Comparison of ENCODE assay signal across 28 cellular contexts in genomic region chr2:135557533-135557932, GRCh38. TPM values are rescaled to one million over a fixed set of nuclear protein-coding genes. Genes with fewer than 3 reads are reported as not detected.
A peak's percentile ranks its signal among the peaks of the same experiment; 100 is the strongest.
DNase-seq lines count a peak whose midpoint lies in the region; ATAC-seq, FAIRE-seq and TF ChIP-seq lines count a peak whose summit lies in the region.
"Had no signal": no experiment of that assay in that cellular context is flagged by ENCODE, and none has a peak within 500 bp of the region (broad histone marks: within the 10 kb centered on the region; RNA-seq: fewer than 3 reads in every experiment).

No MANE protein-coding gene starts in this region.

- H3K4ac ChIP-seq in H1 (replicated peaks; ENCODE audit: insufficient read length, low read depth, low read length): no peak overlapping the region

- peaks cover 2 to 88% of the 10 kb centered on the region in 2 experiments; a peak in 3 of 4 replicates for H3K79me2 ChIP-seq in H1 (ENCODE audit: control insufficient read depth in 1 of 2, insufficient read depth in 2 of 2, low read length in 2 of 2)

- no peaks in the 10 kb centered on the region for H3K36me3 ChIP-seq in H1 (ENCODE audit: control insufficient read depth in 2 of 4, insufficient read depth in 4 of 4, low read length in 3 of 4)
- H3K36me3 ChIP-seq in liver (ENCODE audit: control insufficient read depth in 4 of 4, insufficient read depth in 3 of 4, low read depth in 1 of 4, low read length in 3 of 4): no peaks in the 10 kb centered on the region
- H3K36me3 ChIP-seq: pancreas, tibial nerve had no signal

- H3K4me2 ChIP-seq in H1 (ENCODE audit: insufficient read depth in 1 of 2, low read depth in 2 of 2, low read length in 2 of 2): no peak overlapping the region

- peak overlapping the region; percentile 74 for H3K27ac Mint-ChIP-seq in stimulated activated naive B cell treated with anti-CD40 and anti-IgM and Interleukin-4, amounts not matched to agents 10 μg/mL and 1 μg/mL and 100 μg/mL, for 72 hours
- H3K27ac Mint-ChIP-seq: activated CD8-positive, alpha-beta T cell treated with anti-CD3 and anti-CD28 coated beads, Interleukin-2, amount 10 ng/mL, durations not matched to agents 7 days and 5 days; activated naive CD8-positive, alpha-beta T cell treated with anti-CD3 and anti-CD28 coated beads, Interleukin-2, amount 10 ng/mL, durations not matched to agents 7 days and 5 days; effector memory CD8-positive, alpha-beta T cell had no signal

- H2AFZ ChIP-seq in H1 (ENCODE audit: low read length): no peak overlapping the region

- H3K18ac ChIP-seq in H1 (ENCODE audit: extremely low read depth, low read length): no peak overlapping the region

- H2BK120ac ChIP-seq in H1 (replicated peaks; ENCODE audit: low read depth, low read length): no peak overlapping the region

- whole genome bisulfite sequencing in H1 (ENCODE audit: extremely low coverage in 1 of 2, insufficient coverage in 1 of 2, insufficient read length in 1 of 2, insufficient replicate concordance in 2 of 2, low coverage in 1 of 2, low lambda C conversion rate in 2 of 2, missing lambda C conversion rate in 1 of 2), 2 experiments: 91% methylated on average over 1 of the region's 1 CpG; no CpG with 5 or more reads in 1 of the 2 experiments
- 81% methylated on average over 1 of the region's 1 CpG for WGBS in liver

- DNase-seq in NCI-H69 (lab: John Stamatoyannopoulos, UW) (peak; percentile 32), H1 (ENCODE audit: low read depth in 1 of 2, low spot score in 2 of 2) (no peak), frontal cortex (ENCODE audit: low spot score in 2 of 2) (no peak)
- no peak for DNase-seq in stimulated activated naive B cell treated with anti-CD40 and anti-IgM and Interleukin-4, amounts not matched to agents 10 μg/mL and 1 μg/mL and 100 μg/mL, for 72 hours
- DNase-seq: activated CD4-positive, alpha-beta T cell treated with anti-CD3 and anti-CD28 coated beads for 4 hours; activated CD8-positive, alpha-beta T cell treated with anti-CD3 and anti-CD28 coated beads, Interleukin-2, amount 10 ng/mL, durations not matched to agents 7 days and 5 days; activated gamma-delta T cell treated with Interleukin-2 at 50 U/mL for 16 hours; activated naive CD8-positive, alpha-beta T cell treated with anti-CD3 and anti-CD28 coated beads, Interleukin-2, amount 10 ng/mL, durations not matched to agents 7 days and 5 days; aorta; C1 segment of cervical spinal cord; central memory CD4-positive, alpha-beta T cell; COR-L47; DMS79 treated with DMSO at 0.1 percent for 48 hours; effector memory CD8-positive, alpha-beta T cell; GDM1; IMR-90; kidney glomerular epithelial cell; pancreas; stimulated activated CD4-positive, alpha-beta T cell treated with anti-CD3 and anti-CD28 coated beads, Interleukin-4, amount 100 ng/mL, for 1 hour; T-helper 9 cell had no signal

- no peak overlapping the region for H2BK15ac ChIP-seq in H1 (ENCODE audit: low read length)

- TF ChIP-seq RAD21 in H1 (IDR thresholded peaks at IDR 0.05 in 1 of 2, conservative IDR thresholded peaks at IDR 0.05 in 1 of 2; ENCODE audit: low read depth in 2 of 2, low read length in 2 of 2) (no peak), liver (IDR thresholded peaks at IDR 0.05) (no peak)

- H3K9me3 ChIP-seq in H1 (ENCODE audit: insufficient read depth in 2 of 2, low read depth in 1 of 2, low read length in 1 of 2) (no peaks in the 10 kb centered on the region), liver (ENCODE audit: control insufficient read depth in 4 of 4, low read length in 3 of 4) (no peaks in the 10 kb centered on the region)
- H3K9me3 ChIP-seq: HAP-1, pancreas, SJSA1, tibial nerve had no signal

- TF ChIP-seq EP300 in H1 (IDR thresholded peaks at IDR 0.05; ENCODE audit: borderline replicate concordance in 1 of 2, low read depth in 2 of 2, low read length in 2 of 2): no peak

- POLR2A ChIA-PET in H1 (lab: Charles Lee; ENCODE audit: partially characterized antibody): no interaction called here

- no peaks in the 10 kb centered on the region; the same call in 1 of the 2 replicates for H3K23me2 ChIP-seq in H1 (ENCODE audit: low read depth, low read length)

- no peak for ATAC-seq in stimulated activated naive B cell treated with anti-CD40 and anti-IgM and Interleukin-4, amounts not matched to agents 10 μg/mL and 1 μg/mL and 100 μg/mL, for 72 hours (replicated peaks)
- ATAC-seq in HG03432 (IDR thresholded peaks at IDR 0.05; ENCODE audit: unreplicated experiment) (no peak), HG02642 (IDR thresholded peaks at IDR 0.05; ENCODE audit: poor library complexity, unreplicated experiment) (no peak)
- ATAC-seq: activated CD8-positive, alpha-beta T cell treated with anti-CD3 and anti-CD28 coated beads, Interleukin-2, amount 10 ng/mL, durations not matched to agents 7 days and 5 days; effector memory CD8-positive, alpha-beta T cell; pancreas; sciatic nerve had no signal

- H3K36me3 Mint-ChIP-seq in stimulated activated naive B cell treated with anti-CD40 and anti-IgM and Interleukin-4, amounts not matched to agents 10 μg/mL and 1 μg/mL and 100 μg/mL, for 72 hours: peaks cover 19 to 35% of the 10 kb centered on the region in 2 donors

- peaks cover 5 to 8% of the 10 kb centered on the region in 2 experiments for H4K20me1 ChIP-seq in H1 (replicated peaks in 1 of 2; ENCODE audit: control insufficient read depth in 1 of 2, insufficient read depth in 2 of 2, low read length in 2 of 2)

- H3K9me3 Mint-ChIP-seq in stimulated activated naive B cell treated with anti-CD40 and anti-IgM and Interleukin-4, amounts not matched to agents 10 μg/mL and 1 μg/mL and 100 μg/mL, for 72 hours: peaks cover 0 to 2% of the 10 kb centered on the region in 2 donors
- H3K9me3 Mint-ChIP-seq: activated naive CD8-positive, alpha-beta T cell treated with anti-CD3 and anti-CD28 coated beads, Interleukin-2, amount 10 ng/mL, durations not matched to agents 7 days and 5 days; effector memory CD8-positive, alpha-beta T cell had no signal

- no peak overlapping the region for H2BK5ac ChIP-seq in H1 (ENCODE audit: low read depth, low read length)

- no peak overlapping the region for H2BK20ac ChIP-seq in H1 (ENCODE audit: low read length)

- H3K27ac ChIP-seq in H1 (ENCODE audit: low read depth, low read length): no peak overlapping the region
- H3K27ac ChIP-seq in liver (ENCODE audit: low read depth in 1 of 2, low read length in 2 of 2): no peak overlapping the region
- H3K27ac ChIP-seq: pancreas, SJSA1, tibial nerve, VCaP had no signal

- H3K9ac ChIP-seq in H1 (replicated peaks in 1 of 4; ENCODE audit: extremely low read depth in 1 of 4, low read depth in 3 of 4, low read length in 3 of 4): no peak overlapping the region
- H3K9ac ChIP-seq in liver (ENCODE audit: low read depth in 1 of 2, low read length in 2 of 2): no peak overlapping the region

- peaks cover 9 to 24% of the 10 kb centered on the region in 2 donors for H3K4me1 Mint-ChIP-seq in stimulated activated naive B cell treated with anti-CD40 and anti-IgM and Interleukin-4, amounts not matched to agents 10 μg/mL and 1 μg/mL and 100 μg/mL, for 72 hours

- H3K4me3 ChIP-seq in H1 (ENCODE audit: extremely low read depth in 1 of 4, insufficient read depth in 2 of 4, low read depth in 3 of 4, low read length in 4 of 4) (no peak overlapping the region), liver (ENCODE audit: low read depth in 1 of 3, low read length in 3 of 3) (no peak overlapping the region)
- H3K4me3 ChIP-seq: HAP-1, pancreas, SJSA1, tibial nerve had no signal

- no peak overlapping the region for H2AK5ac ChIP-seq in H1 (ENCODE audit: low read depth, low read length)

- no peak overlapping the region for H3K23ac ChIP-seq in H1 (ENCODE audit: insufficient read length)

- H2BK12ac ChIP-seq in H1 (ENCODE audit: low read depth, low read length): no peak overlapping the region

- TF ChIP-seq CTCF in H1 (IDR thresholded peaks at IDR 0.05; ENCODE audit: control extremely low read depth in 1 of 3, insufficient read depth in 1 of 3, low read depth in 1 of 3, low read length in 3 of 3) (no peak), liver (IDR thresholded peaks at IDR 0.05; ENCODE audit: low read depth, low read length, missing input control) (no peak)

- H4K8ac ChIP-seq in H1 (ENCODE audit: extremely low read depth, insufficient read depth, low read length): no peak overlapping the region

- no peaks in the 10 kb centered on the region for H3K27me3 ChIP-seq in H1 (replicated peaks in 1 of 4; ENCODE audit: control insufficient read depth in 3 of 4, extremely low read depth in 1 of 4, insufficient read depth in 3 of 4, low read length in 3 of 4)
- no peaks in the 10 kb centered on the region for H3K27me3 ChIP-seq in liver (ENCODE audit: control insufficient read depth in 4 of 4, insufficient read depth in 4 of 4, low read length in 3 of 4)
- H3K27me3 ChIP-seq: pancreas, SJSA1, tibial nerve had no signal

- peaks cover 5% of the 10 kb centered on the region for H3K79me1 ChIP-seq in H1 (ENCODE audit: low read depth, low read length)

- H3K27me3 Mint-ChIP-seq in stimulated activated naive B cell treated with anti-CD40 and anti-IgM and Interleukin-4, amounts not matched to agents 10 μg/mL and 1 μg/mL and 100 μg/mL, for 72 hours: no peaks in the 10 kb centered on the region
- H3K27me3 Mint-ChIP-seq: activated naive CD8-positive, alpha-beta T cell treated with anti-CD3 and anti-CD28 coated beads, Interleukin-2, amount 10 ng/mL, durations not matched to agents 7 days and 5 days; effector memory CD8-positive, alpha-beta T cell had no signal

- H3K4me1 ChIP-seq in H1 (replicated peaks in 1 of 4; ENCODE audit: control insufficient read depth in 3 of 4, insufficient read depth in 4 of 4, low read length in 3 of 4) (peaks cover 0 to 4% (median 0%) of the 10 kb centered on the region in 4 experiments; a peak in 3 of 7 replicates), liver (ENCODE audit: control insufficient read depth in 4 of 4, insufficient read depth in 4 of 4, low read length in 3 of 4) (no peaks in the 10 kb centered on the region)
- H3K4me1 ChIP-seq: pancreas, SJSA1, tibial nerve had no signal

- H4K91ac ChIP-seq in H1 (replicated peaks; ENCODE audit: insufficient read length, low read length): no peak overlapping the region

- no peak for TF ChIP-seq POLR2A in H1 (IDR thresholded peaks at IDR 0.05; ENCODE audit: control extremely low read depth in 1 of 2, low read depth in 2 of 2, low read length in 2 of 2)

- H3K56ac ChIP-seq in H1 (replicated peaks; ENCODE audit: insufficient read length, low read depth, low read length): no peak overlapping the region

- H4K5ac ChIP-seq in H1 (ENCODE audit: insufficient read length, low read depth, low read length): no peak overlapping the region

- H3K4me3 Mint-ChIP-seq in stimulated activated naive B cell treated with anti-CD40 and anti-IgM and Interleukin-4, amounts not matched to agents 10 μg/mL and 1 μg/mL and 100 μg/mL, for 72 hours: no peak overlapping the region
- H3K4me3 Mint-ChIP-seq: activated CD8-positive, alpha-beta T cell treated with anti-CD3 and anti-CD28 coated beads, Interleukin-2, amount 10 ng/mL, durations not matched to agents 7 days and 5 days; activated naive CD8-positive, alpha-beta T cell treated with anti-CD3 and anti-CD28 coated beads, Interleukin-2, amount 10 ng/mL, durations not matched to agents 7 days and 5 days; effector memory CD8-positive, alpha-beta T cell had no signal

- peak; percentile 62 for FAIRE-seq in H1 (lab: Jason Lieb, UNC)
- FAIRE-seq in frontal cortex (lab: Jason Lieb, UNC): no peak
- FAIRE-seq: pancreas had no signal

- CTCF ChIA-PET in H1 (lab: Charles Lee; ENCODE audit: partially characterized antibody): no interaction called here

- no peak overlapping the region for H3K14ac ChIP-seq in H1 (ENCODE audit: insufficient read length)

RNA-seq across cellular contexts. Expression of gene R3HDM1, which starts 26.2 kb away (rescaled TPM):
- total RNA-seq in H1 (2021; fragmentation: NEBNext Ultra II Directional; extraction: Animal tissue kit (Norgen Biotek cat#: 25700)): 72.0 and 77.7 TPM in 2 replicates
- 103 and 120 TPM in 2 replicates for polyA plus RNA-seq in H1 (2011; rRNA removed)
- 54.9 TPM for polyA plus RNA-seq in H1 (2011; cell fraction: cytosol; rRNA removed)
- 169 TPM for polyA plus RNA-seq in H1 (2011; cell fraction: nucleus; rRNA removed)
- 36.7 to 48.1 TPM (median 45.8 TPM) in 4 replicates for polyA plus RNA-seq in H1 (2012, experiment 1 of 2)
- polyA plus RNA-seq in H1 (2012, experiment 2 of 2): 5.2 TPM
- 66.7 TPM for polyA plus RNA-seq in H1 (2013, experiment 1 of 2)
- polyA plus RNA-seq in H1 (2013, experiment 2 of 2): 67.7 TPM
- polyA minus RNA-seq in H1 (2011; rRNA and poly(A)+ RNA removed): 89.2 and 97.8 TPM in 2 replicates
- 41.0 TPM for polyA minus RNA-seq in H1 (2011; cell fraction: cytosol; rRNA and poly(A)+ RNA removed)
- polyA minus RNA-seq in H1 (2011; cell fraction: nucleus; rRNA and poly(A)+ RNA removed): 204 TPM
- 1 to 10 TPM; 8.0 to 10.0 TPM for total RNA-seq in liver
- polyA plus RNA-seq in liver: 1 to 10 TPM; 6.0 to 9.6 TPM
- 93.8 TPM for total RNA-seq in frontal cortex

RNA-seq across cellular contexts. Expression of gene ZRANB3, which starts 26.5 kb away (rescaled TPM):
- total RNA-seq in H1 (2021; fragmentation: NEBNext Ultra II Directional; extraction: Animal tissue kit (Norgen Biotek cat#: 25700)): 17.5 and 19.3 TPM in 2 replicates
- 2.7 and 4.5 TPM in 2 replicates for polyA plus RNA-seq in H1 (2011; rRNA removed)
- 5.8 TPM for polyA plus RNA-seq in H1 (2011; cell fraction: cytosol; rRNA removed)
- 2.9 TPM for polyA plus RNA-seq in H1 (2011; cell fraction: nucleus; rRNA removed)
- polyA plus RNA-seq in H1 (2012, experiment 1 of 2): 5.6 to 10.2 TPM (median 6.9 TPM) in 4 replicates
- 1.4 TPM for polyA plus RNA-seq in H1 (2012, experiment 2 of 2)
- 6.2 TPM for polyA plus RNA-seq in H1 (2013, experiment 1 of 2)
- polyA plus RNA-seq in H1 (2013, experiment 2 of 2): 5.9 TPM
- polyA minus RNA-seq in H1 (2011; rRNA and poly(A)+ RNA removed): 11.7 and 18.7 TPM in 2 replicates
- 5.4 TPM for polyA minus RNA-seq in H1 (2011; cell fraction: cytosol; rRNA and poly(A)+ RNA removed)
- polyA minus RNA-seq in H1 (2011; cell fraction: nucleus; rRNA and poly(A)+ RNA removed): 25.9 TPM
- total RNA-seq in liver: 1 to 10 TPM; 5.7 to 7.2 TPM
- polyA plus RNA-seq in liver: 1 to 10 TPM; 2.5 TPM
- total RNA-seq in frontal cortex: 13.5 TPM
